8 cellular contexts compared by ENCODE assay signal in genomic region chr7:151448261-151449252, GRCh38. TPM values are rescaled to one million over a fixed set of nuclear protein-coding genes. Genes with fewer than 3 reads are reported as not detected.
DNase-seq lines count a peak whose midpoint lies in the region; ATAC-seq and TF ChIP-seq lines count a peak whose summit lies in the region.

No MANE protein-coding gene starts in this region.

- no peaks in the 10 kb centered on the region for H3K9me3 ChIP-seq in parathyroid adenoma (ENCODE audit: control insufficient read depth, low read length)

- H2AFZ ChIP-seq in parathyroid adenoma: peak overlapping the region; percentile 99

- peaks cover 3% of the 10 kb centered on the region for H3K27me3 Mint-ChIP-seq in type B pancreatic cell

- no peak overlapping the region for H3K9ac ChIP-seq in parathyroid adenoma

- ATAC-seq in activated naive CD4-positive, alpha-beta T cell treated with anti-CD3 and anti-CD28 coated beads, Interleukin-2, amount 50 U/mL, for 72 hours: peak; percentile 80 to 81

- H3K27me3 ChIP-seq in parathyroid adenoma (ENCODE audit: control insufficient read depth, insufficient read depth, low read length): no peaks in the 10 kb centered on the region

- intact Hi-C loops in cardiac septum (cut with DNase I): loop anchor here (1.0 kb wide), 1 partner anchor 80 kb away; no protein-coding TSS in a partner anchor

- no peaks in the 10 kb centered on the region for H3K79me2 ChIP-seq in parathyroid adenoma

- peak overlapping the region; percentile 93 for H3K4me2 ChIP-seq in parathyroid adenoma (ENCODE audit: low read length)

- no peaks in the 10 kb centered on the region for H3K9me3 Mint-ChIP-seq in activated naive CD4-positive, alpha-beta T cell treated with anti-CD3 and anti-CD28 coated beads, Interleukin-2, amount 50 U/mL, for 72 hours
- no peaks in the 10 kb centered on the region for H3K9me3 Mint-ChIP-seq in type B pancreatic cell

- DNase-seq in NCI-H748 (lab: John Stamatoyannopoulos, UW; ENCODE audit: unreplicated experiment) (peak; percentile 55), NCI-H748 treated with DMSO at 0.1 percent for 48 hours (lab: John Stamatoyannopoulos, UW) (no peak), HPDE6-E6E7 (ENCODE audit: extremely low spot score) (peak; percentile 55), SKM-1 (lab: John Stamatoyannopoulos, UW; ENCODE audit: unreplicated experiment) (peak; percentile 14), cardiac septum (ENCODE audit: low spot score) (peak; percentile 86), type B pancreatic cell (ENCODE audit: extremely low spot score, unreplicated experiment) (no peak)
- DNase-seq in activated naive CD4-positive, alpha-beta T cell treated with anti-CD3 and anti-CD28 coated beads, Interleukin-2, amount 50 U/mL, for 72 hours (ENCODE audit: low spot score in 2 of 2): peak; percentile 75 to 80

- no peaks in the 10 kb centered on the region for H3K4me1 ChIP-seq in parathyroid adenoma

- H3K27ac Mint-ChIP-seq in activated naive CD4-positive, alpha-beta T cell treated with anti-CD3 and anti-CD28 coated beads, Interleukin-2, amount 50 U/mL, for 72 hours: no peak overlapping the region
- no peak overlapping the region for H3K27ac Mint-ChIP-seq in type B pancreatic cell

- peak overlapping the region; percentile 74 for H3K4me3 Mint-ChIP-seq in type B pancreatic cell

- H3K36me3 Mint-ChIP-seq in activated naive CD4-positive, alpha-beta T cell treated with anti-CD3 and anti-CD28 coated beads, Interleukin-2, amount 50 U/mL, for 72 hours: no peaks in the 10 kb centered on the region
- no peaks in the 10 kb centered on the region for H3K36me3 Mint-ChIP-seq in type B pancreatic cell

- peak; percentile 82 for TF ChIP-seq CTCF in parathyroid adenoma (IDR thresholded peaks at IDR 0.05)
- TF ChIP-seq CTCF in type B pancreatic cell (conservative IDR thresholded peaks at IDR 0.05): peak; percentile 90

- H3K4me3 ChIP-seq in parathyroid adenoma (ENCODE audit: low read depth, low read length): peak overlapping the region; percentile 57

- H3K27ac ChIP-seq in parathyroid adenoma: no peak overlapping the region

- H3K4me1 Mint-ChIP-seq in type B pancreatic cell (ENCODE audit: unreplicated experiment): peaks cover 29% of the 10 kb centered on the region

- no peaks in the 10 kb centered on the region for H3K36me3 ChIP-seq in parathyroid adenoma (ENCODE audit: control insufficient read depth, insufficient read depth, low read length)

RNA-seq across cellular contexts. Expression of gene CRYGN, which starts 8.6 kb away (rescaled TPM):
- total RNA-seq in activated naive CD4-positive, alpha-beta T cell treated with anti-CD3 and anti-CD28 coated beads, Interleukin-2, amount 50 U/mL, for 72 hours: under 1 TPM in 1 of 2 donors, not detected in 1; 0.61 TPM
- total RNA-seq in cardiac septum (not detected), type B pancreatic cell (ENCODE audit: low replicate concordance) (0.67 and 1.3 TPM in 2 replicates)

RNA-seq across cellular contexts. Expression of gene WDR86, which starts 38.7 kb away (rescaled TPM):
- not detected for total RNA-seq in activated naive CD4-positive, alpha-beta T cell treated with anti-CD3 and anti-CD28 coated beads, Interleukin-2, amount 50 U/mL, for 72 hours
- total RNA-seq in cardiac septum (not detected), type B pancreatic cell (ENCODE audit: low replicate concordance) (13.0 and 83.0 TPM in 2 replicates)

Comparison
In these comparisons a context has a peak if more than half of its experiments do, and no peak if none do; other contexts are left out.
1. DNase-seq: peak in NCI-H748 (single experiment), HPDE6-E6E7 (single experiment), SKM-1 (single experiment), activated naive CD4-positive, alpha-beta T cell treated with anti-CD3 and anti-CD28 coated beads, Interleukin-2, amount 50 U/mL, for 72 hours (2 of 2) and cardiac septum (single experiment); none in NCI-H748 treated with DMSO at 0.1 percent for 48 hours (single experiment) and type B pancreatic cell (single experiment).
2. RNA of gene WDR86, which starts 38.7 kb away (total RNA-seq): 13.0 to 83.0 TPM in type B pancreatic cell; not detected in cardiac septum (single experiment) and not detected in activated naive CD4-positive, alpha-beta T cell treated with anti-CD3 and anti-CD28 coated beads, Interleukin-2, amount 50 U/mL, for 72 hours; every median in the first group is over 10 times any median in the second.